In the genomic region with DNA sequence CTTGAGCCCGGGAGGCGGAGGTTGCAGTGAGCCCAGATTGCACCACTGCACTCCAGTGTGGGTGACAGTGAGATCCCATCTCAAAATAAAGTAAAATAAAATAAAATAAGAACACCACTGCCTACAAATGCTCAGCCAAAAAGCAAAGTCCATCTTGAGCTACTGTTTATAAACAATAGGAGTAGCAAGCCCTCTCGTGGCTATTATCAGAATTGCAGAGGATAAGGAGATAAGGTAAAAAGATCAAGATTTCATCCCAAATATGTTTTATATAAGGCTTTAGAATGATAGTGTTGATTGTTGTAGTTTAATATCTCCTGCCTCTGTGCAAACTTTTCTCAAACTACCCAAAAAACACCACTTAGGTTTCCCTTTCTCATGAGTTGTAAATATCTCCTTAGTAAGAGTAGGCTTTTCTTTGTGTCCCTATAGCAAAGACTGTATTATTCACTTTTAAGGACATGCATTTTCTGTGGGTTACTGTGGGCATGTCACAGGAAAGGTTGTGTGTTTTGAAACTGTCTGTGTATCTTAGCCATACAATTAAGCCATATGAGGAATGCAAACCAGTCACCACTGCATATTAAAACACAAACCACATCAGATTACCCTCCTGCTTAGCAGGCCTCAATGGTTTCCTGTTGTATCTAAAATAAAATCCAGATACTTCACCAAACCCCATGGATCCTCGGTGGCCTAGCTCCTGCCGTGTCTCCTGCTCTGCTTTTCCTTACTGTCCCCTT, we compare ENCODE assay signal across 8 cellular contexts. TPM values are rescaled to one million over a fixed set of nuclear protein-coding genes. Genes with fewer than 3 reads are reported as not detected.
A peak's percentile ranks its signal among the peaks of the same experiment; 100 is the strongest.
DNase-seq lines count a peak whose midpoint lies in the region; ATAC-seq and TF ChIP-seq lines count a peak whose summit lies in the region.

No MANE protein-coding gene starts in this region.

- ATAC-seq in HG03432 (IDR thresholded peaks at IDR 0.05; ENCODE audit: unreplicated experiment) (peak; percentile 58), GM18907 (IDR thresholded peaks at IDR 0.05; ENCODE audit: unreplicated experiment) (no peak)

- H3K27ac Mint-ChIP-seq in activated CD4-positive, alpha-beta T cell treated with anti-CD3 and anti-CD28 coated beads, Interleukin-2, amount 10 ng/mL, durations not matched to agents 7 days and 5 days, result peak overlapping the region; percentile 63
- no peak overlapping the region for H3K27ac Mint-ChIP-seq in neural crest cell (ENCODE audit: unreplicated experiment)

- peaks cover 36% of the 10 kb centered on the region for H3K4me1 Mint-ChIP-seq in activated CD4-positive, alpha-beta T cell treated with anti-CD3 and anti-CD28 coated beads, Interleukin-2, amount 10 ng/mL, durations not matched to agents 7 days and 5 days
- no peaks in the 10 kb centered on the region for H3K4me1 Mint-ChIP-seq in neural crest cell

- no peak overlapping the region for H3K4me3 Mint-ChIP-seq in activated CD4-positive, alpha-beta T cell treated with anti-CD3 and anti-CD28 coated beads, Interleukin-2, amount 10 ng/mL, durations not matched to agents 7 days and 5 days
- H3K4me3 Mint-ChIP-seq in neural crest cell, result no peak overlapping the region

- peak; percentile 64 for TF ChIP-seq CTCF in epithelial cell of esophagus (IDR thresholded peaks at IDR 0.05; ENCODE audit: insufficient read depth, low read depth, low read length, missing control alignments)
- peak; percentile 76 for TF ChIP-seq CTCF in neural crest cell (conservative IDR thresholded peaks at IDR 0.05)

- H3K27me3 Mint-ChIP-seq in activated CD4-positive, alpha-beta T cell treated with anti-CD3 and anti-CD28 coated beads, Interleukin-2, amount 10 ng/mL, durations not matched to agents 7 days and 5 days, result peaks cover 10% of the 10 kb centered on the region
- no peaks in the 10 kb centered on the region for H3K27me3 Mint-ChIP-seq in neural crest cell (ENCODE audit: low read depth)

- peaks cover 14% of the 10 kb centered on the region for H3K36me3 Mint-ChIP-seq in activated CD4-positive, alpha-beta T cell treated with anti-CD3 and anti-CD28 coated beads, Interleukin-2, amount 10 ng/mL, durations not matched to agents 7 days and 5 days (ENCODE audit: low read depth)
- peaks cover 20% of the 10 kb centered on the region for H3K36me3 Mint-ChIP-seq in neural crest cell (ENCODE audit: low read depth)

- peak; percentile 59 for DNase-seq in activated CD4-positive, alpha-beta T cell treated with anti-CD3 and anti-CD28 coated beads, Interleukin-2, amount 10 ng/mL, durations not matched to agents 7 days and 5 days
- DNase-seq in activated CD4-positive, alpha-beta T cell treated with anti-CD3 and anti-CD28 coated beads for 1 hour, result no peak
- DNase-seq in RPMI7951 (ENCODE audit: low read depth) (peak; percentile 58), epithelial cell of esophagus (ENCODE audit: low read depth) (peak; percentile 59), neural crest cell (ENCODE audit: low read depth, low spot score) (peak; percentile 31)
- no peak for DNase-seq in stimulated activated naive CD4-positive, alpha-beta T cell treated with Interleukin-2 at 50 U/mL for 16 hours (lab: John Stamatoyannopoulos, UW)

- H3K4me3 ChIP-seq in epithelial cell of esophagus (ENCODE audit: low read length), result no peak overlapping the region

- H3K9me3 Mint-ChIP-seq in activated CD4-positive, alpha-beta T cell treated with anti-CD3 and anti-CD28 coated beads, Interleukin-2, amount 10 ng/mL, durations not matched to agents 7 days and 5 days, result peaks cover 19% of the 10 kb centered on the region
- H3K9me3 Mint-ChIP-seq in neural crest cell, result peaks cover 12% of the 10 kb centered on the region

- CTCF ChIA-PET in activated CD4-positive, alpha-beta T cell treated with anti-CD3 and anti-CD28 coated beads, Interleukin-2, amount 10 ng/mL, durations not matched to agents 7 days and 5 days (lab: Charles Lee), result interaction anchor here (0.6 to 1.4 kb wide), 6 partner anchors 10 to 861 kb away, joined by 3 to 4 read pairs (median 4); no protein-coding TSS in a partner anchor

- POLR2A ChIA-PET in activated CD4-positive, alpha-beta T cell treated with anti-CD3 and anti-CD28 coated beads, Interleukin-2, amount 10 ng/mL, durations not matched to agents 7 days and 5 days (lab: Charles Lee), result no interaction called here

RNA-seq across cellular contexts. Expression of a gene that starts 31.8 kb away (rescaled TPM):
- total RNA-seq in activated CD4-positive, alpha-beta T cell treated with anti-CD3 and anti-CD28 coated beads, Interleukin-2, amount 10 ng/mL, durations not matched to agents 7 days and 5 days, result 100 to 1,000 TPM; 170 to 206 TPM
- 934 and 1,193 TPM in 2 replicates for total RNA-seq in RPMI7951 (2014; rRNA removed; shearing (Covaris generic))
- total RNA-seq in neural crest cell, result 174 and 184 TPM in 2 replicates

RNA-seq across cellular contexts. Expression of a gene that starts 39.1 kb away (rescaled TPM):
- 10 to 100 TPM; 43.4 to 46.0 TPM for total RNA-seq in activated CD4-positive, alpha-beta T cell treated with anti-CD3 and anti-CD28 coated beads, Interleukin-2, amount 10 ng/mL, durations not matched to agents 7 days and 5 days
- total RNA-seq in RPMI7951 (2014; rRNA removed; shearing (Covaris generic)), result 10.0 and 11.1 TPM in 2 replicates
- total RNA-seq in neural crest cell, result 56.7 and 62.6 TPM in 2 replicates

Comparison
In these comparisons a context has a peak if more than half of its experiments do, and no peak if none do; other contexts are left out.
1. DNase-seq: peak in activated CD4-positive, alpha-beta T cell treated with anti-CD3 and anti-CD28 coated beads, Interleukin-2, amount 10 ng/mL, durations not matched to agents 7 days and 5 days (single experiment), RPMI7951 (single experiment), epithelial cell of esophagus (single experiment) and neural crest cell (single experiment); none in activated CD4-positive, alpha-beta T cell treated with anti-CD3 and anti-CD28 coated beads for 1 hour (single experiment) and stimulated activated naive CD4-positive, alpha-beta T cell treated with Interleukin-2 at 50 U/mL for 16 hours (single experiment).